17 cellular contexts compared by ENCODE assay signal in genomic region chr11:33315822-33316221, GRCh38. TPM values are rescaled to one million over a fixed set of nuclear protein-coding genes. Genes with fewer than 3 reads are reported as not detected.
DNase-seq lines count a peak whose midpoint lies in the region; ATAC-seq and TF ChIP-seq lines count a peak whose summit lies in the region.
"Had no signal": no experiment of that assay in that cellular context is flagged by ENCODE, and none has a peak within 500 bp of the region (broad histone marks: within the 10 kb centered on the region; RNA-seq: fewer than 3 reads in every experiment).

No MANE protein-coding gene starts in this region.

- H3K27me3 Mint-ChIP-seq in HFFc6 (ENCODE audit: insufficient read depth): no peaks in the 10 kb centered on the region

- peaks cover 50% of the 10 kb centered on the region for H3K4me1 Mint-ChIP-seq in HFFc6 (ENCODE audit: low read depth)

- H3K4me3 ChIP-seq in fibroblast of villous mesenchyme (ENCODE audit: low read depth, low read length): no peak overlapping the region
- H3K4me3 ChIP-seq: BLaER1 treated with 17β-estradiol and CSF1 and Interleukin-3, amounts not matched to agents 10 nM and 100 nM; K562; SJCRH30 had no signal

- DNase-seq in AG08395 (ENCODE audit: low spot score) (peak; percentile 19), HFFc6 (no peak), fibroblast of villous mesenchyme (ENCODE audit: low read depth) (peak; percentile 59), hepatic stellate cell (ENCODE audit: low spot score) (peak; percentile 18), CD1c-positive myeloid dendritic cell (ENCODE audit: extremely low spot score) (no peak), C1 segment of cervical spinal cord (lab: John Stamatoyannopoulos, UW) (no peak)
- DNase-seq: DMS 273 treated with DMSO at 0.1 percent for 48 hours, EL, H9, NCI-H187, NCI-H345, NCI-H69, SJCRH30 had no signal

- H3K9me3 Mint-ChIP-seq in HFFc6: no peaks in the 10 kb centered on the region
- H3K9me3 Mint-ChIP-seq: H9 had no signal

- H3K27ac Mint-ChIP-seq in HFFc6: peak overlapping the region; percentile 18; the same call in 1 of the 2 replicates
- H3K27ac Mint-ChIP-seq: H9 had no signal

- TF ChIP-seq CTCF in HFFc6 (IDR thresholded peaks at IDR 0.05) (no peak), fibroblast of villous mesenchyme (IDR thresholded peaks at IDR 0.05; ENCODE audit: insufficient read depth, low read depth, low read length) (no peak)

- ATAC-seq in HG03045 (IDR thresholded peaks at IDR 0.05; ENCODE audit: unreplicated experiment) (no peak), HG02678 (IDR thresholded peaks at IDR 0.05; ENCODE audit: unreplicated experiment) (no peak)
- ATAC-seq: K562 had no signal

- no peaks in the 10 kb centered on the region for H3K36me3 Mint-ChIP-seq in HFFc6 (ENCODE audit: low read depth)

- H3K4me3 Mint-ChIP-seq in HFFc6: peak overlapping the region; percentile 23
- H3K4me3 Mint-ChIP-seq: H9 had no signal

RNA-seq across cellular contexts. Expression of gene HIPK3, which starts 58.6 kb away (rescaled TPM):
- total RNA-seq in HFFc6 (2021; fragmentation: NEBNext Ultra II Directional; extraction: Animal tissue kit (Norgen Biotek cat#: 25700)): 10 to 100 TPM; 40.8 to 52.5 (median 47.3) TPM
- 75.1 and 121 TPM in 2 replicates for total RNA-seq in fibroblast of villous mesenchyme

Comparison
In these comparisons a context has a peak if more than half of its experiments do, and no peak if none do; other contexts are left out.
1. DNase-seq: peak in AG08395 (single experiment), fibroblast of villous mesenchyme (single experiment) and hepatic stellate cell (single experiment); none in HFFc6 (single experiment), CD1c-positive myeloid dendritic cell (single experiment) and C1 segment of cervical spinal cord (0 of 14).